Comparison of ENCODE assay signal across 26 cellular contexts in the genomic region with DNA sequence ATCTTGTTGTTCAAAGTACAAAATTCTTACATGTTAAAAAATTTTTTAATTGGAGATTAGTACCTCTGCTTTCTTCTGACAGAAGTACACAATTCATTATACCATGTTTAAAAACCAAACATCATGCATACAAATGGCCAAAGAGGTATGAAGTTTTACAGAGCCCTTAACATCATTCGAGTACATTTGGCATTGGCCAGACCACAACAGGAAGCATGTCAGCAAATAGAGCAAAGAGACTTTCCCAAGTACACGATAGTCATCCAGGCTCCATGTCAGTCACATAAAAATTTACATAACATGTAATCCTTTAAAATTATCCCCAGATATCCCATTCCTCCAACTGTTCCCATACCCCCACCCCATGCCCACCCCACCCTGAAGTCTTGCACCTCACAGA.
"Had no signal": no experiment of that assay in that cellular context is flagged by ENCODE, and none has a peak within 500 bp of the region (broad histone marks: within the 10 kb centered on the region; RNA-seq: fewer than 3 reads in every experiment).

No MANE protein-coding gene starts in this region.

- H3K9me3 ChIP-seq: body of pancreas, colonic mucosa, gastrocnemius medialis, neutrophil, right lobe of liver, uterus had no signal

- H3K27me3 ChIP-seq: body of pancreas, colonic mucosa, gastrocnemius medialis, neutrophil, right lobe of liver, uterus had no signal

- H3K36me3 ChIP-seq: uterus had no signal

- H3K27ac Mint-ChIP-seq: activated CD4-positive, alpha-beta T cell treated with anti-CD3 and anti-CD28 coated beads for 36 hours; nephron; stimulated activated naive CD8-positive, alpha-beta T cell treated with anti-CD3 and anti-CD28 coated beads, Interleukin-15, Interleukin-2, amounts not matched to agents 100 ng/mL and 50 ng/mL, for 24 hours; type B pancreatic cell had no signal

- ATAC-seq: activated CD4-positive, alpha-beta T cell treated with anti-CD3 and anti-CD28 coated beads for 36 hours; body of pancreas; gastrocnemius medialis; left cardiac atrium; right lobe of liver had no signal

- DNase-seq: activated CD4-positive, alpha-beta T cell treated with anti-CD3 and anti-CD28 coated beads for 36 hours; activated CD4-positive, alpha-beta T cell treated with anti-CD3 and anti-CD28 coated beads, Interleukin-2, amount 50 U/mL, for 48 hours; activated CD4-positive, CD25-positive, alpha-beta regulatory T cell; activated CD8-positive, alpha-beta memory T cell treated with anti-CD3 and anti-CD28 coated beads for 24 hours; activated gamma-delta T cell treated with Interleukin-2 at 50 U/mL for 16 hours; activated naive CD4-positive, alpha-beta T cell treated with anti-CD3 and anti-CD28 coated beads, Interleukin-2, amount 50 U/mL, for 16 hours; activated T-cell treated with anti-CD3 and anti-CD28 coated beads, Interleukin-2, amount 50 U/mL, for 1 hour; body of pancreas; colonic mucosa; effector CD8-positive, alpha-beta T cell; gastrocnemius medialis; glutamatergic neuron; left cardiac atrium; mammary epithelial cell; right lobe of liver; stimulated activated CD4-positive, alpha-beta T cell treated with anti-CD3 and anti-CD28 coated beads, Interleukin-12 subunit alpha, Interleukin-12 subunit beta, amount 100 ng/mL, for 4 hours; stimulated activated CD4-positive, alpha-beta T cell treated with anti-CD3 and anti-CD28 coated beads, Interleukin-4, amount 100 ng/mL, for 1 hour; substantia nigra; uterus had no signal

- H3K27me3 Mint-ChIP-seq: activated CD4-positive, alpha-beta T cell treated with anti-CD3 and anti-CD28 coated beads for 36 hours; stimulated activated naive CD8-positive, alpha-beta T cell treated with anti-CD3 and anti-CD28 coated beads, Interleukin-15, Interleukin-2, amounts not matched to agents 100 ng/mL and 50 ng/mL, for 24 hours; type B pancreatic cell had no signal

- H3K4me3 Mint-ChIP-seq: activated CD4-positive, alpha-beta T cell treated with anti-CD3 and anti-CD28 coated beads for 36 hours; nephron; stimulated activated naive CD8-positive, alpha-beta T cell treated with anti-CD3 and anti-CD28 coated beads, Interleukin-15, Interleukin-2, amounts not matched to agents 100 ng/mL and 50 ng/mL, for 24 hours; type B pancreatic cell had no signal

- FAIRE-seq: endometrium, keratinocyte had no signal

- H3K27ac ChIP-seq: body of pancreas, colonic mucosa, gastrocnemius medialis, neutrophil, right lobe of liver, skin epidermis, uterus had no signal

- H3K9me3 Mint-ChIP-seq: nephron; stimulated activated naive CD8-positive, alpha-beta T cell treated with anti-CD3 and anti-CD28 coated beads, Interleukin-15, Interleukin-2, amounts not matched to agents 100 ng/mL and 50 ng/mL, for 24 hours; type B pancreatic cell had no signal

- H3K4me1 ChIP-seq: body of pancreas, colonic mucosa, gastrocnemius medialis, right lobe of liver, uterus had no signal

- H3K4me1 Mint-ChIP-seq: activated CD4-positive, alpha-beta T cell treated with anti-CD3 and anti-CD28 coated beads for 36 hours had no signal

- H3K4me3 ChIP-seq: body of pancreas, colonic mucosa, gastrocnemius medialis, right lobe of liver, skin epidermis, uterus had no signal
